ENCODE assay signal across 8 cellular contexts in genomic region chr16:30741461-30741914, GRCh38. TPM values are rescaled to one million over a fixed set of nuclear protein-coding genes. Genes with fewer than 3 reads are reported as not detected.
DNase-seq lines count a peak whose midpoint lies in the region; ATAC-seq, FAIRE-seq and TF ChIP-seq lines count a peak whose summit lies in the region.

No MANE protein-coding gene starts in this region.

- H3K27me3 ChIP-seq in Panc1 (ENCODE audit: control insufficient read depth, insufficient read depth, low read length), result no peaks in the 10 kb centered on the region

- TF ChIP-seq CTCF in Panc1 (IDR thresholded peaks at IDR 0.05), result no peak

- peaks cover 19% of the 10 kb centered on the region for H3K4me1 ChIP-seq in Panc1 (ENCODE audit: control insufficient read depth, insufficient read depth, low read length)

- no peaks in the 10 kb centered on the region for H3K9me3 ChIP-seq in Panc1 (ENCODE audit: control insufficient read depth, insufficient read depth, low read depth, low read length)

- DNase-seq in ELR (ENCODE audit: low read depth) (peak; percentile 96), Panc1 (ENCODE audit: low read depth, low spot score) (peak; percentile 67), fibroblast of peridontal ligament (ENCODE audit: extremely low read depth) (peak; percentile 74), pulmonary artery endothelial cell (ENCODE audit: low read depth, low spot score) (peak; percentile 81), NCI-H1436 (lab: John Stamatoyannopoulos, UW) (no peak), NK-92 (lab: John Stamatoyannopoulos, UW; ENCODE audit: unreplicated experiment) (no peak), frontal cortex (ENCODE audit: low spot score in 2 of 2) (no peak), T-helper 2 cell (no peak)

- peaks cover 9% of the 10 kb centered on the region for H3K36me3 ChIP-seq in Panc1 (ENCODE audit: control insufficient read depth, insufficient read depth, low read length)

- ATAC-seq in Panc1, result peak; percentile 79

- POLR2A ChIA-PET in Panc1 (lab: Charles Lee), result no interaction called here

- intact Hi-C loops in Panc1 (cut with micrococcal nuclease; ENCODE audit: unreplicated experiment), result no loop called here

- in situ Hi-C loops in Panc1 (cut with HindIII; ENCODE audit: low pct_unique_long_range_greater_than_20kb, low sequenced_read_pairs), result no loop called here

- H3K27ac ChIP-seq in Panc1 (ENCODE audit: low read length), result peak overlapping the region; percentile 63; the same call in 1 of the 2 replicates

- H3K4me3 ChIP-seq in Panc1 (ENCODE audit: low read depth in 2 of 2, low read length in 2 of 2), result no peak overlapping the region

- BruUV-seq in Panc1 (replicated peaks; lab: Mats Ljungman, UMichigan), result no TSS peak

- CTCF ChIA-PET in Panc1 (lab: Charles Lee), result no interaction called here

- no peak for FAIRE-seq in frontal cortex (lab: Jason Lieb, UNC)

RNA-seq across cellular contexts. Expression of gene PHKG2, which starts 6.7 kb away (rescaled TPM):
- 43.1 TPM for total RNA-seq in Panc1 (2021; ENCODE audit: unreplicated experiment)
- 31.5 TPM for polyA plus RNA-seq in Panc1 (2012; ENCODE audit: insufficient read length)
- total RNA-seq in pulmonary artery endothelial cell, result 20.9 and 21.2 TPM in 2 replicates
- total RNA-seq in frontal cortex, result 8.6 TPM

RNA-seq across cellular contexts. Expression of gene CFAP119, which starts 20.4 kb away (rescaled TPM):
- total RNA-seq in Panc1 (2021; ENCODE audit: unreplicated experiment), result 21.0 TPM
- 13.2 TPM for polyA plus RNA-seq in Panc1 (2012; ENCODE audit: insufficient read length)
- total RNA-seq in pulmonary artery endothelial cell, result 1.3 and 1.6 TPM in 2 replicates
- total RNA-seq in frontal cortex, result 3.3 TPM

RNA-seq across cellular contexts. Expression of gene RNF40, which starts 20.6 kb away (rescaled TPM):
- total RNA-seq in Panc1 (2021; ENCODE audit: unreplicated experiment) (114 TPM), pulmonary artery endothelial cell (63.8 and 99.4 TPM in 2 replicates), frontal cortex (90.1 TPM)
- polyA plus RNA-seq in Panc1 (2012; ENCODE audit: insufficient read length), result 86.3 TPM

RNA-seq across cellular contexts. Expression of gene SRCAP, which starts 42.5 kb away (rescaled TPM):
- total RNA-seq in Panc1 (2021; ENCODE audit: unreplicated experiment) (73.6 TPM), pulmonary artery endothelial cell (33.4 and 42.6 TPM in 2 replicates), frontal cortex (14.3 TPM)
- 38.0 TPM for polyA plus RNA-seq in Panc1 (2012; ENCODE audit: insufficient read length)

RNA-seq across cellular contexts. Expression of gene ZNF629, which starts 45.5 kb away (rescaled TPM):
- 19.2 TPM for total RNA-seq in Panc1 (2021; ENCODE audit: unreplicated experiment)
- polyA plus RNA-seq in Panc1 (2012; ENCODE audit: insufficient read length), result 19.8 TPM
- 6.1 and 7.8 TPM in 2 replicates for total RNA-seq in pulmonary artery endothelial cell
- total RNA-seq in frontal cortex, result 11.4 TPM

Comparison
In these comparisons a context has a peak if more than half of its experiments do, and no peak if none do; other contexts are left out.
1. DNase-seq: peak in ELR (single experiment), Panc1 (single experiment), fibroblast of peridontal ligament (single experiment) and pulmonary artery endothelial cell (single experiment); none in NCI-H1436 (single experiment), NK-92 (single experiment), frontal cortex (0 of 2) and T-helper 2 cell (0 of 5).